Comparison of ENCODE assay signal across 8 cellular contexts in the genomic region with DNA sequence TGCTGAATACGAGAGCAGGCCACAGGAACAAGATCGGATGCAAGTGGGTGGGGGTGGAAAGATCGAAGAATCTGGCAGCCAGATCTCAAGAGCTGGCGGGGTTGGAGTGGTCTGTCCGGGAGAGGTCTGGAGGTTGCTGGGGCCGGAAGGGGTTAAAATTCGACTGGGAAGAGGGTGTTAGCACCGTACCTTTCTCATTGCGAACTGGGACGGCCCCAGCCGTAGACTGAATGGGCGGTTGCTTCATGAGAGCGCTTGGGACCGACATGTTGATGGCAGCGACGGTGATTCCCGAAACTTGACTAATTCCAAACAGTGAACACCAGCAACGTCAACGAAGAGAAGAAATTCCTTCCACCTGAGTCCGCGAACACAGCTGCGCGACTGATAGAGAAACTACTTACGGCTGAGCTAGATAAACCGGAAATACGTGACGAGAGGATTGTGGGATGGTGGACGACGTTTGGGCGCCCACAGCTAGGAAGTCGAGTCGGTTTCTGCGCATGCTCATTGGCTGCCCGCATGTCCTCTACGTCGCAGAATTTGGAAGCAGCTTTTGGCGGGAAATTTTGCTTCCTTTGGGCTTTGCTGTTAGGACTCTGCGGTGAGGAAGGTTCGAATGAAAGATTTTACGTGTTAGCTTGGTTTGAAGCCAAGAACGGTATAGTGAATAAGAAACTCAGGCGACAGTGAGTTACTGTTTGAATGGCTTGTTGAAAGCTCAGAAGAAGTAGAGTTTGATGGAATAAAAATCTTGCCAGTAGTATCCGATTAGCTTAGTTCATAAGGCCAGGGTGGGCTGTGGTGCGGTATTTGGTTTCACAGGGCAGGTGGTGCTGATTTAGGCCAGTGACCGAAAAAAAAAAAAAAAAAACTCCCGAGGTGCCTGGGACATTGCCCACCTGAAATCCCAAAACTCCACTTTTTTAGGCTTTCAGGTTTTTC. TPM values are rescaled to one million over a fixed set of nuclear protein-coding genes. Genes with fewer than 3 reads are reported as not detected.
DNase-seq lines count a peak whose midpoint lies in the region; ATAC-seq and TF ChIP-seq lines count a peak whose summit lies in the region.

A gene with protein sequence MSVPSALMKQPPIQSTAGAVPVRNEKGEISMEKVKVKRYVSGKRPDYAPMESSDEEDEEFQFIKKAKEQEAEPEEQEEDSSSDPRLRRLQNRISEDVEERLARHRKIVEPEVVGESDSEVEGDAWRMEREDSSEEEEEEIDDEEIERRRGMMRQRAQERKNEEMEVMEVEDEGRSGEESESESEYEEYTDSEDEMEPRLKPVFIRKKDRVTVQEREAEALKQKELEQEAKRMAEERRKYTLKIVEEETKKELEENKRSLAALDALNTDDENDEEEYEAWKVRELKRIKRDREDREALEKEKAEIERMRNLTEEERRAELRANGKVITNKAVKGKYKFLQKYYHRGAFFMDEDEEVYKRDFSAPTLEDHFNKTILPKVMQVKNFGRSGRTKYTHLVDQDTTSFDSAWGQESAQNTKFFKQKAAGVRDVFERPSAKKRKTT (minus strand): TSS at position 389 of the 945 bp plus-strand sequence. CDS start 121 bp downstream, at position 268.

- TF ChIP-seq CTCF in GM12865 (IDR thresholded peaks at IDR 0.05; ENCODE audit: insufficient read depth, low read depth, low read length, missing control alignments) (no peak), heart right ventricle (IDR thresholded peaks at IDR 0.05) (no peak), upper lobe of left lung (IDR thresholded peaks at IDR 0.05) (no peak)

- DNase-seq in GM12865 (ENCODE audit: low read depth) = peak; percentile 99
- DNase-seq in NCI-H146 treated with DMSO at 0.1 percent for 48 hours (lab: John Stamatoyannopoulos, UW; ENCODE audit: unreplicated experiment) = peak; percentile 89
- peak; percentile 97 for DNase-seq in amniotic epithelial cell (ENCODE audit: low read depth)
- DNase-seq in heart right ventricle = peak; percentile 90 to 96
- DNase-seq in posterior cingulate gyrus = peak; percentile 85 to 98 (median 92)
- peak in 1 of 2 donors; percentile 97 for DNase-seq in upper lobe of left lung

- peak in 1 of 4 donors; percentile 77 for TF ChIP-seq EP300 in upper lobe of left lung (IDR thresholded peaks at IDR 0.05)

- intact Hi-C loops in T-helper 1 cell treated with Interleukin-12 subunit alpha and Interleukin-12 subunit beta and Interleukin-4 antibody, amounts not matched to agents 30 ng/mL and 1 ng/mL, for 36 hours (cut with micrococcal nuclease) = loop anchor here (1.0 to 10.0 kb wide), 13 partner anchors 24 to 1550 kb away; a partner anchor contains a TSS
- intact Hi-C loops in heart right ventricle (cut with DNase I) (no loop called here), posterior cingulate gyrus (cut with DNase I) (loop anchor here (1.0 kb wide), 1 partner anchor 24 kb away; a partner anchor contains a TSS)

- peak in 3 of 4 donors; percentile 72 to 87 (median 79) for TF ChIP-seq POLR2A in upper lobe of left lung (IDR thresholded peaks at IDR 0.05)

- H3K36me3 ChIP-seq in heart right ventricle (peaks cover 0 to 20% (median 0%) of the 10 kb centered on the region in 9 donors), upper lobe of left lung (peaks cover 0 to 4% (median 2%) of the 10 kb centered on the region in 4 donors)

- H3K4me1 ChIP-seq in heart right ventricle = peaks cover 15 to 65% (median 45%) of the 10 kb centered on the region in 9 donors
- peaks cover 27 to 63% (median 39%) of the 10 kb centered on the region in 4 donors for H3K4me1 ChIP-seq in upper lobe of left lung

- peak within 1 kb of the TSS; percentile 95 for H3K4me3 ChIP-seq in GM12865 (ENCODE audit: low read depth, low read length)
- H3K4me3 ChIP-seq in heart right ventricle = peak within 1 kb of the TSS; percentile 73 to 97 (median 83)
- H3K4me3 ChIP-seq in upper lobe of left lung = peak within 1 kb of the TSS; percentile 46 to 87 (median 67)

- ATAC-seq in HG02870 (IDR thresholded peaks at IDR 0.05; ENCODE audit: unreplicated experiment) (peak; percentile 66), heart right ventricle (peak; percentile 93 to 98 (median 97)), upper lobe of left lung (ENCODE audit: low FRiP score in 2 of 2) (peak; percentile 93 to 95)

- H3K27ac ChIP-seq in heart right ventricle = peak within 1 kb of the TSS; percentile 9 to 97 (median 86)
- peak within 1 kb of the TSS; percentile 89 to 93 (median 90) for H3K27ac ChIP-seq in upper lobe of left lung

- H3K9me3 ChIP-seq in heart right ventricle (no peaks in the 10 kb centered on the region), upper lobe of left lung (no peaks in the 10 kb centered on the region)

- 8 to 9% methylated on average over 46 of the region's 46 CpGs for WGBS in heart right ventricle, 2 donors
- WGBS in upper lobe of left lung, 2 donors = 8 to 11% methylated on average over 33 to 46 of the region's 46 CpGs

- no peaks in the 10 kb centered on the region for H3K27me3 ChIP-seq in heart right ventricle
- H3K27me3 ChIP-seq in upper lobe of left lung = no peaks in the 10 kb centered on the region

RNA-seq across cellular contexts. Expression of the gene that starts here (rescaled TPM):
- 36.5 and 37.3 TPM in 2 replicates for total RNA-seq in T-helper 1 cell treated with Interleukin-12 subunit alpha and Interleukin-12 subunit beta and Interleukin-4 antibody, amounts not matched to agents 30 ng/mL and 1 ng/mL, for 36 hours
- total RNA-seq in heart right ventricle = 10 to 100 TPM; 16.6 to 23.4 (median 20.7) TPM
- polyA plus RNA-seq in heart right ventricle = 10 to 100 TPM; 13.0 to 22.5 TPM
- 10 to 100 TPM in 5 of 6 donors, 1 to 10 TPM in 1; 7.4 to 20.0 (median 17.5) TPM for total RNA-seq in upper lobe of left lung

Comparison
In these comparisons a context has a peak if more than half of its experiments do, and no peak if none do; other contexts are left out.
1. intact Hi-C loops: an anchor here in T-helper 1 cell treated with Interleukin-12 subunit alpha and Interleukin-12 subunit beta and Interleukin-4 antibody, amounts not matched to agents 30 ng/mL and 1 ng/mL, for 36 hours (1.0 to 10.0 kb wide) and posterior cingulate gyrus (1.0 kb wide); none called in heart right ventricle.